Comparison of ENCODE assay signal across 8 cellular contexts in the genomic region with DNA sequence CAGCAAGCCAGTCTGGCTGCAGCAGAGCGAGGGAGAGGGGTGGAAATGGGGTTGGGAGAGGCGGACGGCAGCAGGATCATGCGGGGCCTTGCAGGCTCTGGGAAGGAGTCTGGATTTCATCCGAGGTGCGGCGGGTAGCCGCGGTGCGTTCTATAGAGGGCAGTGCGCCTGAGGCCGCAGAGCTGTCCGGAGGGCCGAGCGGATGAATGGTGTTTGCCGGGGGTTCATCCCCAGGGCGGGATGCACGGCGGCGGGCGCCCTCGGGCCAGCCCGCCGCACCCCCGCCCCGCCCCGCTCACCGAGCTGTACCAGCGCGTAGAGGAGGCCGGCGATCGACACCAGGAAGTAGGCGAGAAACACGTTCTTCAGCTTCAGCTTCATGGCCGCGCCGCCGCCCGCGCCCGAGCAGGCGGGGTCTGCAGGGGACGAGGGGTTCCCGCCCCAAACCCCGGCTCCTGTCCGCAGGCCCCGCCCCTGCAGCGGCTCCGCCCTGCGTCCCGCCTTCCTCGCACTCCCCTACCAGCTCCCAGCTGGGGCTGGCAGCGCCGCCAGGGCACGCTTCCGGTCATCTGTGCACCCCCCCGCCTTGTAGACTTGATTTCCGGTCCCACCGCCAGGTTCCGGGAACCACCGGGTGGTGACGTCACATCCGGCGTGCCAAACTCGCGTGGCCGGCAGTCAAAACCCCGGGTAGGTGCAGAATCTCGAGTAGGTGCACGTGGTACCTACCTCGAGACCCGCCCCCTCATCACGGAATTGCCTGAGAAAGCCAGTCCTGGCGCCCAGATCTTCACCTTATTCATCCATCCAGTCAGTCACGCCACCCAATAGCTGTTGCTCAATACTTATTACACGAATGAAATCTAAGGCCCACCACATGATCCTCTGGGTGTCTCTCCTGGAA.
DNase-seq lines count a peak whose midpoint lies in the region; ATAC-seq lines count a peak whose summit lies in the region.

Gene B3GAT3 (minus strand): TSS at position 420 of the 904 bp plus-strand sequence. CDS start 39 bp downstream, at position 381.

- DNase-seq in AG08396 (ENCODE audit: low spot score) = peak; percentile 99
- peak; percentile 93 for DNase-seq in NCI-H345 treated with DMSO at 0.1 percent for 48 hours (lab: John Stamatoyannopoulos, UW; ENCODE audit: unreplicated experiment)
- peak; percentile 87 to 95 (median 90) for DNase-seq in activated CD4-positive, CD25-positive, alpha-beta regulatory T cell (lab: John Stamatoyannopoulos, UW)
- peak; percentile 96 for DNase-seq in central memory CD4-positive, alpha-beta T cell
- peak; percentile 98 for DNase-seq in iris pigment epithelial cell (ENCODE audit: low read depth)
- DNase-seq in stimulated activated CD4-positive, alpha-beta T cell treated with anti-CD3 and anti-CD28 coated beads, Interleukin-12 subunit alpha, Interleukin-12 subunit beta, amount 100 ng/mL, for 24 hours (ENCODE audit: low read depth in 2 of 2) = peak; percentile 92 to 94

- ATAC-seq in GM19023 (IDR thresholded peaks at IDR 0.05; ENCODE audit: unreplicated experiment) (peak; percentile 97), HG03280 (IDR thresholded peaks at IDR 0.05; ENCODE audit: unreplicated experiment) (peak; percentile 94)

Comparison
In these comparisons a context has a peak if more than half of its experiments do, and no peak if none do; other contexts are left out.
1. Peak in every context shown above with its lines: DNase-seq and ATAC-seq.